In the genomic region with DNA sequence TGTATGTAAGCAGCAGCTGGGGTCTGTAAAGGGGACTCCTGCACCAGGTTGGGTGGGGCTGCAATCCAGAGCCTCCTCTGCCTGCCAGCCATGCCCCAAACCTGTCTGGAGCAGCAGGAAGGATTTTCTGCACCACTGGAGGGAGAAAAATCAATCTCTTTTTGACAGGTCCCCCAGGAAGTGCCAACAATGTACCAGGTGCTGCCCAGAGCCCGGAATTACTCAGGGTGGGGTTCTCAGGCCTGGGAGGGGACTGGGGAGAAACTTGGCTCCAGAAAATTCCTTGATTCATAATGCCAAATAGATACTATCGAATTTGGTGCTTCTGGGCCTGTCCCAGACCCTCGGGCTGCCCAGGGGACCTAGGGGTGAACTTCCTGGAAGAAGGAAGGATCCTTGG, we compare ENCODE assay signal across 27 cellular contexts. TPM values are rescaled to one million over a fixed set of nuclear protein-coding genes. Genes with fewer than 3 reads are reported as not detected.
DNase-seq lines count a peak whose midpoint lies in the region; ATAC-seq, FAIRE-seq and TF ChIP-seq lines count a peak whose summit lies in the region.
"Had no signal": no experiment of that assay in that cellular context is flagged by ENCODE, and none has a peak within 500 bp of the region (broad histone marks: within the 10 kb centered on the region; RNA-seq: fewer than 3 reads in every experiment).

No MANE protein-coding gene starts in this region.

- no peak overlapping the region for H3K27ac ChIP-seq in pancreas
- H3K27ac ChIP-seq in brain microvascular endothelial cell, result no peak overlapping the region
- H3K27ac ChIP-seq: 22Rv1, BLaER1 had no signal

- intact Hi-C loops in Right ventricle myocardium inferior (cut with DNase I), result no loop called here
- intact Hi-C loops in Right ventricle myocardium superior (cut with DNase I), result no loop called here
- intact Hi-C loops in pancreas (cut with DNase I), result no loop called here

- no peaks in the 10 kb centered on the region for H3K4me1 ChIP-seq in pancreas
- H3K4me1 ChIP-seq: BLaER1 had no signal

- WGBS in pancreas, 2 donors, result 42 to 46% methylated on average over 3 of the region's 3 CpGs

- no peak overlapping the region for H3K4me3 ChIP-seq in pancreas
- no peak overlapping the region for H3K4me3 ChIP-seq in brain microvascular endothelial cell (ENCODE audit: low read depth, low read length)
- H3K4me3 ChIP-seq: BLaER1 had no signal

- H3K9me3 ChIP-seq in pancreas, result no peaks in the 10 kb centered on the region

- DNase-seq in Right ventricle myocardium inferior (ENCODE audit: missing footprints), result peak; percentile 11
- DNase-seq in Right ventricle myocardium superior, result no peak
- peak; percentile 32 for DNase-seq in iPS-NIHi11 (ENCODE audit: low spot score)
- DNase-seq in pancreas, result no peak
- DNase-seq in brain microvascular endothelial cell, result no peak
- DNase-seq in activated gamma-delta T cell treated with Interleukin-2 at 50 U/mL for 16 hours, result no peak
- DNase-seq: ACHN; Calu3; CD4-positive, alpha-beta memory T cell; DMS153; Karpas-422; MV-4-11; NCI-H1417; NCI-H1694 treated with DMSO at 0.1 percent for 48 hours; NCI-H2081 treated with DMSO at 0.1 percent for 48 hours; NCI-H2171 treated with DMSO at 0.1 percent for 48 hours; NCI-H524 treated with DMSO at 0.1 percent for 48 hours; SHP77 treated with DMSO at 0.1 percent for 48 hours had no signal

- H3K27me3 ChIP-seq in pancreas (no peaks in the 10 kb centered on the region), brain microvascular endothelial cell (replicated peaks) (no peaks in the 10 kb centered on the region)
- H3K27me3 ChIP-seq: BLaER1 had no signal

- TF ChIP-seq CTCF in pancreas (IDR thresholded peaks at IDR 0.05), result no peak
- TF ChIP-seq CTCF in brain microvascular endothelial cell (IDR thresholded peaks at IDR 0.05; ENCODE audit: low read depth, low read length, missing control alignments), result no peak

- ATAC-seq in Right ventricle myocardium inferior (no peak), Right ventricle myocardium superior (ENCODE audit: poor library complexity) (no peak), pancreas (peak in 3 of 4 donors; percentile 34 to 46 (median 43)), GM18502 (IDR thresholded peaks at IDR 0.05; ENCODE audit: poor library complexity, unreplicated experiment) (no peak), GM21367 (IDR thresholded peaks at IDR 0.05; ENCODE audit: unreplicated experiment) (no peak)
- ATAC-seq: SK-N-SH treated with all-trans-retinoic acid at 6 μM for 48 hours had no signal

- FAIRE-seq in pancreas (lab: Jason Lieb, UNC), result no peak
- FAIRE-seq: RCC 7860 had no signal

- in situ Hi-C loops in brain microvascular endothelial cell (cut with HindIII; ENCODE audit: low pct_ligation_motif_present, low sequenced_read_pairs), result no loop called here

- H3K36me3 ChIP-seq in pancreas, result no peaks in the 10 kb centered on the region
- H3K36me3 ChIP-seq in brain microvascular endothelial cell (replicated peaks), result no peaks in the 10 kb centered on the region
- H3K36me3 ChIP-seq: BLaER1 had no signal

RNA-seq across cellular contexts. Expression of a gene that starts 52.6 kb away (rescaled TPM):
- not detected for total RNA-seq in Right ventricle myocardium inferior
- not detected for total RNA-seq in Right ventricle myocardium superior
- total RNA-seq in pancreas, result under 1 TPM in 5 of 6 donors, not detected in 1; 0.09 to 0.31 (median 0.09) TPM
- under 1 TPM; 0.04 to 0.12 TPM for polyA plus RNA-seq in pancreas
- total RNA-seq: G401, H4, OCI-LY7 had no signal

Comparison
In these comparisons a context has a peak if more than half of its experiments do, and no peak if none do; other contexts are left out.
1. DNase-seq: peak in Right ventricle myocardium inferior (single experiment) and iPS-NIHi11 (single experiment); none in Right ventricle myocardium superior (single experiment), pancreas (0 of 6), brain microvascular endothelial cell (single experiment) and activated gamma-delta T cell treated with Interleukin-2 at 50 U/mL for 16 hours (single experiment).
2. ATAC-seq: peak in pancreas (3 of 4); none in Right ventricle myocardium inferior (single experiment), Right ventricle myocardium superior (single experiment), GM18502 (single experiment) and GM21367 (single experiment).